ENCODE assay signal across 9 cellular contexts in the genomic region with DNA sequence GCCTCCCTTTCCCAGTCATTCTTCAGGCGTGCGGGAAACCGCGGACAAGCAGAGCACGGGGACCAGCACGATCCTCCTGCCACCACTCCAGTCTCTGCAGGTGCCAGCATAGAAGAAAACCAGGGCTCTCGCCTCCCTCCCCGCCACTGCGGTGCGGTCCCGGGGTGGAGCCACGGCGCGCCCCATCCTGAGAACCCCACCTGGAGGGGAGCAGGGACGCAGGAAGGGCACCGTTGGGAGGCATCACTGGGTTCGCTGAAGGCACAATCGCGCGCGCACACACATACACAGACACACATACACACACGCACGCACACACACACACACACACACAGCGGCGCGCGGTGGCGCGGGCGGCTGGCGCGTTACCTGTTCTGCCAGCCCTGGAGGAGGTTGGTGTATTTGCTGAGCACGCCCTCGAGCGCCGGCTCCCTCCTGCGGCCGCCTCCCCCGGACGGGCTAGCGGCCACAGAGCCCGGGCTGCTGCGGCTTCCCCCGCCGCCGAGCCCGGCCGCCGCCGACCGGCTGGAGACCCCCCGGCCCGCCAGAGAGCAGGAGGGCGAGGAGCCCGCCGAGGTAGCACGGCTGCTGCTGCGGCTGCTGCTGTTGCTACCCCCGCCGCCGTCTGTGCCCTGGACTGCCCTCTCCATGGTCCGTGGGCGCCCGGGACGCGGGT. TPM values are rescaled to one million over a fixed set of nuclear protein-coding genes. Genes with fewer than 3 reads are reported as not detected.
DNase-seq lines count a peak whose midpoint lies in the region; ATAC-seq, FAIRE-seq and TF ChIP-seq lines count a peak whose summit lies in the region.
"Had no signal": no experiment of that assay in that cellular context is flagged by ENCODE, and none has a peak within 500 bp of the region (broad histone marks: within the 10 kb centered on the region; RNA-seq: fewer than 3 reads in every experiment).

No MANE protein-coding gene starts in this region.

- peaks cover 23% of the 10 kb centered on the region for H3K27me3 Mint-ChIP-seq in activated naive CD4-positive, alpha-beta T cell treated with anti-CD3 and anti-CD28 coated beads, Interleukin-2, amount 50 U/mL, for 24 hours

- H3K36me3 Mint-ChIP-seq in activated naive CD4-positive, alpha-beta T cell treated with anti-CD3 and anti-CD28 coated beads, Interleukin-2, amount 50 U/mL, for 24 hours = no peaks in the 10 kb centered on the region

- no peak for TF ChIP-seq POLR2A in GM12892 (IDR thresholded peaks at IDR 0.05; ENCODE audit: low read depth, low read length)
- TF ChIP-seq POLR2A in heart left ventricle (IDR thresholded peaks at IDR 0.05) = no peak

- peaks cover 0 to 24% (median 13%) of the 10 kb centered on the region in 12 donors for H3K4me1 ChIP-seq in heart left ventricle

- H3K27ac Mint-ChIP-seq in activated naive CD4-positive, alpha-beta T cell treated with anti-CD3 and anti-CD28 coated beads, Interleukin-2, amount 50 U/mL, for 24 hours = no peak overlapping the region

- peak overlapping the region in 11 of 12 donors; percentile 70 to 88 (median 84) for H3K27ac ChIP-seq in heart left ventricle

- H3K36me3 ChIP-seq in heart left ventricle = no peaks in the 10 kb centered on the region

- H3K4me3 ChIP-seq in heart left ventricle = peak overlapping the region; percentile 47 to 92 (median 72)

- H3K9me3 Mint-ChIP-seq in activated naive CD4-positive, alpha-beta T cell treated with anti-CD3 and anti-CD28 coated beads, Interleukin-2, amount 50 U/mL, for 24 hours = no peaks in the 10 kb centered on the region

- FAIRE-seq in GM12892 (lab: Jason Lieb, UNC) (peak; percentile 81), RCC 7860 (lab: Jason Lieb, UNC) (no peak)
- FAIRE-seq: colon had no signal

- DNase-seq in GM12892 (ENCODE audit: insufficient read length) (peak; percentile 30), RCC 7860 (ENCODE audit: low spot score) (peak; percentile 52), heart left ventricle (peak; percentile 31 to 74 (median 39)), posterior cingulate gyrus (peak in 9 of 10 donors; percentile 17 to 91 (median 48))

- no peaks in the 10 kb centered on the region for H3K9me3 ChIP-seq in heart left ventricle

- 1 to 3% (median 1%) methylated on average over 17 to 66 of the region's 66 CpGs for WGBS in heart left ventricle, 4 donors

- intact Hi-C loops in heart left ventricle (cut with DNase I) = no loop called here
- intact Hi-C loops in posterior cingulate gyrus (cut with DNase I) = no loop called here

- TF ChIP-seq CTCF in heart left ventricle (IDR thresholded peaks at IDR 0.05) = peak in 1 of 12 donors; percentile 25

- H3K27me3 ChIP-seq in heart left ventricle = peaks cover 0 to 16% (median 0%) of the 10 kb centered on the region in 9 donors

- ATAC-seq in HG03175 (IDR thresholded peaks at IDR 0.05; ENCODE audit: unreplicated experiment) = peak; percentile 59
- peak in 2 of 4 donors; percentile 52 to 61 for ATAC-seq in heart left ventricle
- ATAC-seq in HG02870 (IDR thresholded peaks at IDR 0.05; ENCODE audit: unreplicated experiment) = no peak
- ATAC-seq in GM19452 (IDR thresholded peaks at IDR 0.05; ENCODE audit: unreplicated experiment) = no peak

- peaks cover 18% of the 10 kb centered on the region for H3K4me1 Mint-ChIP-seq in activated naive CD4-positive, alpha-beta T cell treated with anti-CD3 and anti-CD28 coated beads, Interleukin-2, amount 50 U/mL, for 24 hours

- peak overlapping the region; percentile 83 for H3K4me3 Mint-ChIP-seq in activated naive CD4-positive, alpha-beta T cell treated with anti-CD3 and anti-CD28 coated beads, Interleukin-2, amount 50 U/mL, for 24 hours

RNA-seq across cellular contexts. Expression of gene OSBPL10, which starts 0.4 kb away (rescaled TPM):
- polyA plus RNA-seq in GM12892 (2012; ENCODE audit: missing spikeins) = 0.78 TPM
- 10 to 100 TPM in 1 of 9 donors, 1 to 10 TPM in 8; 2.5 to 12.7 (median 5.5) TPM for total RNA-seq in heart left ventricle
- polyA plus RNA-seq in heart left ventricle = 1 to 10 TPM; 1.3 to 2.1 TPM

RNA-seq across cellular contexts. Expression of gene ZNF860, which starts 0.9 kb away (rescaled TPM):
- polyA plus RNA-seq in GM12892 (2012; ENCODE audit: missing spikeins) = not detected
- under 1 TPM in 5 of 9 donors, not detected in 4; 0.12 to 0.53 (median 0.23) TPM for total RNA-seq in heart left ventricle
- polyA plus RNA-seq in heart left ventricle = under 1 TPM; 0.08 to 0.14 TPM
